Comparison of ENCODE assay signal across 8 cellular contexts in genomic region chr7:155003215-155003999, GRCh38. TPM values are rescaled to one million over a fixed set of nuclear protein-coding genes. Genes with fewer than 3 reads are reported as not detected.
A peak's percentile ranks its signal among the peaks of the same experiment; 100 is the strongest.
DNase-seq lines count a peak whose midpoint lies in the region; ATAC-seq and TF ChIP-seq lines count a peak whose summit lies in the region.

No MANE protein-coding gene starts in this region.

- peak; percentile 24 for ATAC-seq in HG03060 (IDR thresholded peaks at IDR 0.05; ENCODE audit: low read depth, unreplicated experiment)
- peak; percentile 93 for ATAC-seq in left lobe of liver

- peak overlapping the region; percentile 66 for H3K4me3 ChIP-seq in colonic mucosa

- H3K9ac ChIP-seq in colonic mucosa (ENCODE audit: low read depth in 2 of 2, low read length in 2 of 2): peak overlapping the region; percentile 84 to 100

- no peak for TF ChIP-seq CTCF in colonic mucosa (IDR thresholded peaks at IDR 0.05)

- peak; percentile 67 for TF ChIP-seq POLR2A in GM18526 (IDR thresholded peaks at IDR 0.05; ENCODE audit: extremely low read depth, insufficient read length)

- DNase-seq in AG08395 (ENCODE audit: low spot score): peak; percentile 99
- peak; percentile 63 for DNase-seq in NCI-H2227 treated with DMSO at 0.1 percent for 48 hours (lab: John Stamatoyannopoulos, UW)
- DNase-seq in activated CD4-positive, alpha-beta T cell treated with anti-CD3 and anti-CD28 coated beads for 48 hours: peak; percentile 85
- peak; percentile 76 for DNase-seq in colonic mucosa
- peak; percentile 80 for DNase-seq in left lobe of liver (ENCODE audit: low spot score)
- peak; percentile 84 for DNase-seq in stimulated activated CD4-positive, alpha-beta T cell treated with anti-CD3 and anti-CD28 coated beads, Interleukin-1b, Interleukin-23, amount 100 ng/mL, for 48 hours

- no peaks in the 10 kb centered on the region for H3K27me3 ChIP-seq in colonic mucosa

- no peaks in the 10 kb centered on the region for H3K4me1 ChIP-seq in colonic mucosa

- H3K36me3 ChIP-seq in colonic mucosa: no peaks in the 10 kb centered on the region

- H3K27ac ChIP-seq in colonic mucosa: peak overlapping the region; percentile 69

- no peaks in the 10 kb centered on the region for H3K9me3 ChIP-seq in colonic mucosa

- intact Hi-C loops in colonic mucosa (cut with DNase I): loop anchor here (5.0 to 10.0 kb wide), 2 partner anchors 76 to 341 kb away; no protein-coding TSS in a partner anchor

RNA-seq across cellular contexts. Expression of gene PAXIP1, which starts 0.5 kb away (rescaled TPM):
- 10 to 100 TPM; 11.2 to 20.4 TPM for total RNA-seq in colonic mucosa
- 5.8 TPM for total RNA-seq in left lobe of liver

Comparison
In these comparisons a context has a peak if more than half of its experiments do, and no peak if none do; other contexts are left out.
1. Peak in every context shown above with its lines: DNase-seq, ATAC-seq, H3K4me3 ChIP-seq and H3K27ac ChIP-seq.